In genomic region chr1:227697321-227697864, GRCh38 we compare ENCODE assay signal across 28 cellular contexts. TPM values are rescaled to one million over a fixed set of nuclear protein-coding genes. Genes with fewer than 3 reads are reported as not detected.
DNase-seq lines count a peak whose midpoint lies in the region; ATAC-seq, FAIRE-seq and TF ChIP-seq lines count a peak whose summit lies in the region.
"Had no signal": no experiment of that assay in that cellular context is flagged by ENCODE, and none has a peak within 500 bp of the region (broad histone marks: within the 10 kb centered on the region; RNA-seq: fewer than 3 reads in every experiment).

No MANE protein-coding gene starts in this region.

- H3K23me2 ChIP-seq in H1 (ENCODE audit: low read depth, low read length) = no peaks in the 10 kb centered on the region
- no peaks in the 10 kb centered on the region for H3K23me2 ChIP-seq in H9 (ENCODE audit: insufficient read length, low read depth, low read length, poor library complexity, severe bottlenecking)

- no peak overlapping the region for H3K9ac ChIP-seq in HCT116 (ENCODE audit: low read length)
- no peak overlapping the region for H3K9ac ChIP-seq in GM12878 (ENCODE audit: control insufficient read depth, insufficient read depth, low read length)
- H3K9ac ChIP-seq in H1 (replicated peaks in 1 of 4; ENCODE audit: extremely low read depth in 1 of 4, low read depth in 3 of 4, low read length in 3 of 4) = no peak overlapping the region
- no peak overlapping the region for H3K9ac ChIP-seq in H9 (ENCODE audit: extremely low read depth, insufficient read length, low read length)
- H3K9ac ChIP-seq: BLaER1 had no signal

- TF ChIP-seq EP300 in GM12878 (IDR thresholded peaks at IDR 0.05; ENCODE audit: borderline replicate concordance in 1 of 2, control insufficient read depth in 1 of 2, low read depth in 2 of 2, low read length in 2 of 2) = no peak
- no peak for TF ChIP-seq EP300 in H1 (IDR thresholded peaks at IDR 0.05; ENCODE audit: borderline replicate concordance in 1 of 2, low read depth in 2 of 2, low read length in 2 of 2)

- no peak for DNase-seq in HCT116 (ENCODE audit: low read depth, low spot score)
- DNase-seq in GM12878 (ENCODE audit: low read depth, low spot score) = no peak
- no peak for DNase-seq in H1 (ENCODE audit: low read depth in 1 of 2, low spot score in 2 of 2)
- DNase-seq in natural killer cell treated with Interleukin-12 subunit alpha and Interleukin-12 subunit beta and Interleukin-15 and Interleukin-18, amount 100 ng/mL, for 72 hours (ENCODE audit: low spot score) = no peak
- no peak for DNase-seq in activated naive CD4-positive, alpha-beta T cell treated with anti-CD3 and anti-CD28 coated beads, Interleukin-2, amount 10 ng/mL, durations not matched to agents 7 days and 5 days
- DNase-seq in H9 = no peak
- DNase-seq in stimulated activated naive B cell treated with anti-CD40 and anti-IgM and Interleukin-4, amounts not matched to agents 10 μg/mL and 1 μg/mL and 100 μg/mL, for 72 hours = no peak
- DNase-seq: 8988T; ACHN; BE2C; C1 segment of cervical spinal cord; CD4-positive, alpha-beta memory T cell; CD4-positive, CD25-positive, alpha-beta regulatory T cell; CD8-positive, alpha-beta memory T cell; COR-L47; DMS 273 treated with DMSO at 0.1 percent for 48 hours; DMS153; DMS53; DMS79; DND-41; EL; GDM1 had no signal

- TF ChIP-seq POLR2A in HCT116 (IDR thresholded peaks at IDR 0.05; ENCODE audit: borderline replicate concordance, extremely low read depth, insufficient read depth, insufficient read length) = no peak
- no peak for TF ChIP-seq POLR2A in GM12878 (IDR thresholded peaks at IDR 0.05; ENCODE audit: low read depth, low read length)
- TF ChIP-seq POLR2A in H1 (IDR thresholded peaks at IDR 0.05; ENCODE audit: control extremely low read depth in 1 of 2, low read depth in 2 of 2, low read length in 2 of 2) = no peak

- no peak overlapping the region for H3K23ac ChIP-seq in H1 (ENCODE audit: insufficient read length)
- no peak overlapping the region for H3K23ac ChIP-seq in H9 (ENCODE audit: insufficient read length, low read depth, low read length)

- H3K27ac Mint-ChIP-seq in natural killer cell treated with Interleukin-12 subunit alpha and Interleukin-12 subunit beta and Interleukin-15 and Interleukin-18, amount 100 ng/mL, for 72 hours = no peak overlapping the region
- H3K27ac Mint-ChIP-seq in activated naive CD4-positive, alpha-beta T cell treated with anti-CD3 and anti-CD28 coated beads, Interleukin-2, amount 10 ng/mL, durations not matched to agents 7 days and 5 days = no peak overlapping the region
- H3K27ac Mint-ChIP-seq in H9 = no peak overlapping the region
- H3K27ac Mint-ChIP-seq in stimulated activated naive B cell treated with anti-CD40 and anti-IgM and Interleukin-4, amounts not matched to agents 10 μg/mL and 1 μg/mL and 100 μg/mL, for 72 hours = no peak overlapping the region
- H3K27ac Mint-ChIP-seq: CD14-positive monocyte; CD4-positive, alpha-beta memory T cell; CD4-positive, CD25-positive, alpha-beta regulatory T cell; CD8-positive, alpha-beta memory T cell had no signal

- H2BK5ac ChIP-seq in H1 (ENCODE audit: low read depth, low read length) = no peak overlapping the region
- H2BK5ac ChIP-seq in H9 (ENCODE audit: insufficient read length, low read length) = no peak overlapping the region

- H3K56ac ChIP-seq in H1 (replicated peaks; ENCODE audit: insufficient read length, low read depth, low read length) (no peak overlapping the region), H9 (ENCODE audit: insufficient read length, low read depth, low read length) (no peak overlapping the region)

- peaks cover 30% of the 10 kb centered on the region for H3K9me3 Mint-ChIP-seq in natural killer cell treated with Interleukin-12 subunit alpha and Interleukin-12 subunit beta and Interleukin-15 and Interleukin-18, amount 100 ng/mL, for 72 hours
- H3K9me3 Mint-ChIP-seq in activated naive CD4-positive, alpha-beta T cell treated with anti-CD3 and anti-CD28 coated beads, Interleukin-2, amount 10 ng/mL, durations not matched to agents 7 days and 5 days = peaks cover 36% of the 10 kb centered on the region
- peaks cover 69 to 70% of the 10 kb centered on the region in 2 experiments for H3K9me3 Mint-ChIP-seq in H9
- peaks cover 50 to 67% of the 10 kb centered on the region in 2 donors for H3K9me3 Mint-ChIP-seq in stimulated activated naive B cell treated with anti-CD40 and anti-IgM and Interleukin-4, amounts not matched to agents 10 μg/mL and 1 μg/mL and 100 μg/mL, for 72 hours

- intact Hi-C loops in HCT116 (cut with micrococcal nuclease) = loop anchor here (10.0 kb wide), 1 partner anchor 113 kb away; no protein-coding TSS in a partner anchor
- intact Hi-C loops in GM12878 (cut with micrococcal nuclease; ENCODE audit: unreplicated experiment) = no loop called here

- H3K9me2 ChIP-seq in HCT116 (ENCODE audit: insufficient read depth) = no peaks in the 10 kb centered on the region

- no peaks in the 10 kb centered on the region for H3K4me1 Mint-ChIP-seq in natural killer cell treated with Interleukin-12 subunit alpha and Interleukin-12 subunit beta and Interleukin-15 and Interleukin-18, amount 100 ng/mL, for 72 hours (ENCODE audit: low read depth in 2 of 2)
- H3K4me1 Mint-ChIP-seq in activated naive CD4-positive, alpha-beta T cell treated with anti-CD3 and anti-CD28 coated beads, Interleukin-2, amount 10 ng/mL, durations not matched to agents 7 days and 5 days = no peaks in the 10 kb centered on the region
- H3K4me1 Mint-ChIP-seq in H9 = no peaks in the 10 kb centered on the region
- no peaks in the 10 kb centered on the region for H3K4me1 Mint-ChIP-seq in stimulated activated naive B cell treated with anti-CD40 and anti-IgM and Interleukin-4, amounts not matched to agents 10 μg/mL and 1 μg/mL and 100 μg/mL, for 72 hours
- H3K4me1 Mint-ChIP-seq: CD14-positive monocyte; CD4-positive, alpha-beta memory T cell; CD4-positive, CD25-positive, alpha-beta regulatory T cell; CD8-positive, alpha-beta memory T cell had no signal

- H3K27ac ChIP-seq in HCT116 (ENCODE audit: low read depth, low read length) (no peak overlapping the region), HEK293 (ENCODE audit: extremely low read depth, low read depth, low read length) (no peak overlapping the region), GM12878 (ENCODE audit: control insufficient read depth, insufficient read depth) (no peak overlapping the region), H1 (ENCODE audit: low read depth, low read length) (no peak overlapping the region), H9 (ENCODE audit: insufficient read length, low read depth, low read length) (no peak overlapping the region)
- H3K27ac ChIP-seq: BLaER1 had no signal

- H3K9me3 ChIP-seq in HCT116 (ENCODE audit: control insufficient read depth in 1 of 2, insufficient read depth in 1 of 2, low read depth in 1 of 2, low read length in 2 of 2) (peaks cover 11 to 13% of the 10 kb centered on the region in 2 experiments; a peak in 2 of 4 replicates), HEK293 (ENCODE audit: control insufficient read depth, insufficient read depth, low read depth, low read length) (peaks cover 8% of the 10 kb centered on the region), GM12878 (replicated peaks; ENCODE audit: control insufficient read depth, insufficient read depth, low read length) (peaks cover 3% of the 10 kb centered on the region; the same call in 2 of the 3 replicates), H1 (ENCODE audit: insufficient read depth in 2 of 2, low read depth in 1 of 2, low read length in 1 of 2) (peaks cover 29 to 41% of the 10 kb centered on the region in 2 experiments), H9 (ENCODE audit: control insufficient read depth, low read depth, low read length) (peaks cover 41% of the 10 kb centered on the region)
- H3K9me3 ChIP-seq: BE2C had no signal

- H2AFZ ChIP-seq in HCT116 (ENCODE audit: low read depth, low read length, poor library complexity, severe bottlenecking) (no peak overlapping the region), GM12878 (ENCODE audit: control insufficient read depth, low read depth, low read length) (no peak overlapping the region), H1 (ENCODE audit: low read length) (no peak overlapping the region), H9 (ENCODE audit: low read length) (no peak overlapping the region)

- POLR2A ChIA-PET in HCT116 (lab: Charles Lee) = no interaction called here
- POLR2A ChIA-PET in HEK293 (lab: Yijun Ruan, JAX) = no interaction called here
- POLR2A ChIA-PET in GM12878 (lab: Charles Lee) = no interaction called here
- POLR2A ChIA-PET in H1 (lab: Charles Lee; ENCODE audit: partially characterized antibody) = no interaction called here

- H4K5ac ChIP-seq in H1 (ENCODE audit: insufficient read length, low read depth, low read length) = no peak overlapping the region
- no peak overlapping the region for H4K5ac ChIP-seq in H9 (ENCODE audit: insufficient read length, low read depth, low read length)

- SMC1A ChIA-PET in GM12878 (lab: Charles Lee; ENCODE audit: uncharacterized antibody, unreplicated experiment) = no interaction called here

- H4K20me1 ChIP-seq in HCT116 (ENCODE audit: insufficient read depth) = no peaks in the 10 kb centered on the region
- no peaks in the 10 kb centered on the region for H4K20me1 ChIP-seq in GM12878 (ENCODE audit: control insufficient read depth, insufficient read depth)
- H4K20me1 ChIP-seq in H1 (replicated peaks in 1 of 2; ENCODE audit: control insufficient read depth in 1 of 2, insufficient read depth in 2 of 2, low read length in 2 of 2) = no peaks in the 10 kb centered on the region
- H4K20me1 ChIP-seq in H9 (ENCODE audit: control insufficient read depth, insufficient read depth, insufficient read length) = no peaks in the 10 kb centered on the region
- H4K20me1 ChIP-seq: BLaER1 had no signal

- H3K4me1 ChIP-seq in HCT116 (ENCODE audit: control insufficient read depth in 1 of 2, insufficient read depth in 2 of 2, low read length in 2 of 2) = no peaks in the 10 kb centered on the region
- no peaks in the 10 kb centered on the region for H3K4me1 ChIP-seq in HEK293 (ENCODE audit: control insufficient read depth, insufficient read depth, low read length)
- H3K4me1 ChIP-seq in GM12878 (ENCODE audit: control insufficient read depth, insufficient read depth, low read length) = no peaks in the 10 kb centered on the region
- no peaks in the 10 kb centered on the region for H3K4me1 ChIP-seq in H1 (replicated peaks in 1 of 4; ENCODE audit: control insufficient read depth in 3 of 4, insufficient read depth in 4 of 4, low read length in 3 of 4)
- H3K4me1 ChIP-seq in H9 (ENCODE audit: insufficient read depth, low read length) = no peaks in the 10 kb centered on the region
- H3K4me1 ChIP-seq: BE2C, BLaER1 had no signal

- TF ChIP-seq CTCF in HCT116 (IDR thresholded peaks at IDR 0.05 in 2 of 3, conservative IDR thresholded peaks at IDR 0.05 in 1 of 3; ENCODE audit: borderline replicate concordance in 1 of 3, insufficient read depth in 1 of 3, low read depth in 2 of 3, low read length in 2 of 3) (no peak), HEK293 (tag by site-specific recombination; IDR thresholded peaks at IDR 0.05) (no peak), GM12878 (IDR thresholded peaks at IDR 0.05 in 2 of 3, conservative IDR thresholded peaks at IDR 0.05 in 1 of 3; ENCODE audit: control insufficient read depth in 2 of 3, extremely low read depth in 1 of 3, insufficient read depth in 1 of 3, low read depth in 3 of 3, low read length in 3 of 3) (no peak), H1 (IDR thresholded peaks at IDR 0.05; ENCODE audit: control extremely low read depth in 1 of 3, insufficient read depth in 1 of 3, low read depth in 1 of 3, low read length in 3 of 3) (no peak), H9 (conservative IDR thresholded peaks at IDR 0.05) (no peak)

- H3K4me2 ChIP-seq in HCT116 (ENCODE audit: low read length) (no peak overlapping the region), GM12878 (ENCODE audit: control insufficient read depth, insufficient read depth) (no peak overlapping the region), H1 (ENCODE audit: insufficient read depth in 1 of 2, low read depth in 2 of 2, low read length in 2 of 2) (no peak overlapping the region), H9 (ENCODE audit: insufficient read depth, insufficient read length, low read length) (no peak overlapping the region)
- H3K4me2 ChIP-seq: BLaER1 had no signal

- WGBS in GM12878 (ENCODE audit: insufficient coverage, insufficient replicate concordance, low lambda C conversion rate, missing lambda C conversion rate) = 37% methylated on average over 3 of the region's 3 CpGs
- 92% methylated on average over 3 of the region's 3 CpGs; no CpG with 5 or more reads in 1 of the 2 experiments for WGBS in H1 (ENCODE audit: extremely low coverage in 1 of 2, insufficient coverage in 1 of 2, insufficient read length in 1 of 2, insufficient replicate concordance in 2 of 2, low coverage in 1 of 2, low lambda C conversion rate in 2 of 2, missing lambda C conversion rate in 1 of 2), 2 experiments
- no CpG with 5 or more reads among the region's 3 CpGs for WGBS in H9 (ENCODE audit: extremely low coverage, insufficient read length, low lambda C conversion rate)

- H3K4ac ChIP-seq in H1 (replicated peaks; ENCODE audit: insufficient read length, low read depth, low read length) (no peak overlapping the region), H9 (ENCODE audit: low read depth, low read length) (no peak overlapping the region)

- H4K8ac ChIP-seq in H1 (ENCODE audit: extremely low read depth, insufficient read depth, low read length) (no peak overlapping the region), H9 (replicated peaks; ENCODE audit: insufficient read length, low read depth, low read length) (no peak overlapping the region)

- H2BK15ac ChIP-seq in H1 (ENCODE audit: low read length) (no peak overlapping the region), H9 (ENCODE audit: low read depth, low read length) (no peak overlapping the region)

- no peak overlapping the region for H3K4me3 ChIP-seq in HCT116 (replicated peaks in 1 of 2; ENCODE audit: low read depth in 1 of 2, low read length in 2 of 2)
- H3K4me3 ChIP-seq in HEK293 (ENCODE audit: low read depth, low read length) = no peak overlapping the region
- H3K4me3 ChIP-seq in GM12878 = no peak overlapping the region
- H3K4me3 ChIP-seq in H1 (ENCODE audit: extremely low read depth in 1 of 4, insufficient read depth in 2 of 4, low read depth in 3 of 4, low read length in 4 of 4) = no peak overlapping the region
- H3K4me3 ChIP-seq: BLaER1 had no signal

- CTCF ChIA-PET in HCT116 (lab: Charles Lee) = no interaction called here
- CTCF ChIA-PET in HEK293 (lab: Yijun Ruan, JAX) = no interaction called here
- CTCF ChIA-PET in GM12878 (lab: Yijun Ruan, JAX) = no interaction called here
- CTCF ChIA-PET in H1 (lab: Charles Lee; ENCODE audit: partially characterized antibody) = no interaction called here
- CTCF ChIA-PET in activated naive CD4-positive, alpha-beta T cell treated with anti-CD3 and anti-CD28 coated beads, Interleukin-2, amount 10 ng/mL, durations not matched to agents 7 days and 5 days (lab: Charles Lee) = no interaction called here

- H3K4me3 Mint-ChIP-seq in natural killer cell treated with Interleukin-12 subunit alpha and Interleukin-12 subunit beta and Interleukin-15 and Interleukin-18, amount 100 ng/mL, for 72 hours = no peak overlapping the region
- no peak overlapping the region for H3K4me3 Mint-ChIP-seq in activated naive CD4-positive, alpha-beta T cell treated with anti-CD3 and anti-CD28 coated beads, Interleukin-2, amount 10 ng/mL, durations not matched to agents 7 days and 5 days
- no peak overlapping the region for H3K4me3 Mint-ChIP-seq in H9
- no peak overlapping the region for H3K4me3 Mint-ChIP-seq in stimulated activated naive B cell treated with anti-CD40 and anti-IgM and Interleukin-4, amounts not matched to agents 10 μg/mL and 1 μg/mL and 100 μg/mL, for 72 hours
- H3K4me3 Mint-ChIP-seq: CD14-positive monocyte; CD4-positive, alpha-beta memory T cell; CD4-positive, CD25-positive, alpha-beta regulatory T cell; CD8-positive, alpha-beta memory T cell had no signal

- TF ChIP-seq RAD21 in HCT116 (IDR thresholded peaks at IDR 0.05; ENCODE audit: low read depth) (no peak), GM12878 (IDR thresholded peaks at IDR 0.05; ENCODE audit: insufficient read depth, low read depth, low read length) (no peak), H1 (IDR thresholded peaks at IDR 0.05 in 1 of 2, conservative IDR thresholded peaks at IDR 0.05 in 1 of 2; ENCODE audit: low read depth in 2 of 2, low read length in 2 of 2) (no peak)

- no peak overlapping the region for H2BK12ac ChIP-seq in H1 (ENCODE audit: low read depth, low read length)
- no peak overlapping the region for H2BK12ac ChIP-seq in H9 (ENCODE audit: insufficient read length, low read depth, low read length)

- BruUV-seq in HCT116 (replicated peaks; lab: Mats Ljungman, UMichigan) (no TSS peak), GM12878 (replicated peaks; lab: Mats Ljungman, UMichigan) (no TSS peak)

- H3K27me3 Mint-ChIP-seq in natural killer cell treated with Interleukin-12 subunit alpha and Interleukin-12 subunit beta and Interleukin-15 and Interleukin-18, amount 100 ng/mL, for 72 hours = no peaks in the 10 kb centered on the region
- peaks cover 5% of the 10 kb centered on the region for H3K27me3 Mint-ChIP-seq in activated naive CD4-positive, alpha-beta T cell treated with anti-CD3 and anti-CD28 coated beads, Interleukin-2, amount 10 ng/mL, durations not matched to agents 7 days and 5 days
- peaks cover 10% of the 10 kb centered on the region for H3K27me3 Mint-ChIP-seq in H9 (ENCODE audit: low read depth)
- peaks cover 12 to 17% of the 10 kb centered on the region in 2 donors for H3K27me3 Mint-ChIP-seq in stimulated activated naive B cell treated with anti-CD40 and anti-IgM and Interleukin-4, amounts not matched to agents 10 μg/mL and 1 μg/mL and 100 μg/mL, for 72 hours
- H3K27me3 Mint-ChIP-seq: CD4-positive, CD25-positive, alpha-beta regulatory T cell had no signal

- H2BK20ac ChIP-seq in H1 (ENCODE audit: low read length) (no peak overlapping the region), H9 (ENCODE audit: low read depth, low read length, poor library complexity, severe bottlenecking) (no peak overlapping the region)

- H3K18ac ChIP-seq in H1 (ENCODE audit: extremely low read depth, low read length) (no peak overlapping the region), H9 (ENCODE audit: insufficient read length, low read depth, low read length) (no peak overlapping the region)

- H3K36me3 ChIP-seq in HCT116 (ENCODE audit: control insufficient read depth in 1 of 2, insufficient read depth in 2 of 2, low read length in 2 of 2) (no peaks in the 10 kb centered on the region), HEK293 (ENCODE audit: control insufficient read depth in 2 of 2, insufficient read depth in 1 of 2, low read length in 2 of 2) (no peaks in the 10 kb centered on the region), GM12878 (ENCODE audit: control insufficient read depth in 2 of 2, insufficient read depth in 2 of 2, low read length in 1 of 2) (no peaks in the 10 kb centered on the region), H1 (ENCODE audit: control insufficient read depth in 2 of 4, insufficient read depth in 4 of 4, low read length in 3 of 4) (no peaks in the 10 kb centered on the region)
- H3K36me3 ChIP-seq: BE2C, BLaER1 had no signal

- H4K91ac ChIP-seq in H1 (replicated peaks; ENCODE audit: insufficient read length, low read length) = no peak overlapping the region
- no peak overlapping the region for H4K91ac ChIP-seq in H9 (ENCODE audit: insufficient read length, low read depth, low read length)

- H2AK5ac ChIP-seq in H1 (ENCODE audit: low read depth, low read length) (no peak overlapping the region), H9 (ENCODE audit: insufficient read length, low read length) (no peak overlapping the region)

- in situ Hi-C loops in GM12878 (cut with MboI) = no loop called here

- RAD21 ChIA-PET in HCT116 (lab: Charles Lee; ENCODE audit: low non-redundant PET in 1 of 2, low total read pairs in 2 of 2, uncharacterized antibody in 2 of 2, unreplicated experiment in 2 of 2) (no interaction called here), GM12878 (lab: Charles Lee; ENCODE audit: unreplicated experiment) (no interaction called here)

- H3K27me3 ChIP-seq in HCT116 (ENCODE audit: insufficient read depth, low read length) (no peaks in the 10 kb centered on the region), GM12878 (replicated peaks in 1 of 2; ENCODE audit: control insufficient read depth in 2 of 2, insufficient read depth in 2 of 2, low read length in 1 of 2) (no peaks in the 10 kb centered on the region), H1 (replicated peaks in 1 of 4; ENCODE audit: control insufficient read depth in 3 of 4, extremely low read depth in 1 of 4, insufficient read depth in 3 of 4, low read length in 3 of 4) (no peaks in the 10 kb centered on the region), H9 (ENCODE audit: insufficient read depth, low read length) (no peaks in the 10 kb centered on the region)
- H3K27me3 ChIP-seq: BE2C, BLaER1 had no signal

- no peaks in the 10 kb centered on the region for H3K79me2 ChIP-seq in HCT116 (ENCODE audit: insufficient read depth, low read length)
- no peaks in the 10 kb centered on the region for H3K79me2 ChIP-seq in GM12878 (ENCODE audit: control insufficient read depth, insufficient read depth, low read length)
- H3K79me2 ChIP-seq in H1 (ENCODE audit: control insufficient read depth in 1 of 2, insufficient read depth in 2 of 2, low read length in 2 of 2) = no peaks in the 10 kb centered on the region
- H3K79me2 ChIP-seq in H9 (ENCODE audit: insufficient read depth, low read length) = no peaks in the 10 kb centered on the region

- ATAC-seq in HCT116 (no peak), GM12878 (no peak)
- ATAC-seq in natural killer cell treated with Interleukin-12 subunit alpha and Interleukin-12 subunit beta and Interleukin-15 and Interleukin-18, amount 100 ng/mL, for 72 hours = no peak
- no peak for ATAC-seq in stimulated activated naive B cell treated with anti-CD40 and anti-IgM and Interleukin-4, amounts not matched to agents 10 μg/mL and 1 μg/mL and 100 μg/mL, for 72 hours (replicated peaks)

- H2BK120ac ChIP-seq in H1 (replicated peaks; ENCODE audit: low read depth, low read length) = no peak overlapping the region
- H2BK120ac ChIP-seq in H9 (ENCODE audit: low read depth, low read length, poor library complexity, severe bottlenecking) = no peak overlapping the region

- no peak overlapping the region for H3T11ph ChIP-seq in H9 (ENCODE audit: low read length)

- no peaks in the 10 kb centered on the region for H3K79me1 ChIP-seq in H1 (ENCODE audit: low read depth, low read length)
- no peaks in the 10 kb centered on the region for H3K79me1 ChIP-seq in H9 (ENCODE audit: insufficient read depth, low read depth, low read length, poor library complexity, severe bottlenecking)

- peaks cover 52% of the 10 kb centered on the region for H3K36me3 Mint-ChIP-seq in natural killer cell treated with Interleukin-12 subunit alpha and Interleukin-12 subunit beta and Interleukin-15 and Interleukin-18, amount 100 ng/mL, for 72 hours
- peaks cover 1% of the 10 kb centered on the region for H3K36me3 Mint-ChIP-seq in activated naive CD4-positive, alpha-beta T cell treated with anti-CD3 and anti-CD28 coated beads, Interleukin-2, amount 10 ng/mL, durations not matched to agents 7 days and 5 days
- H3K36me3 Mint-ChIP-seq in H9 (ENCODE audit: insufficient read depth in 1 of 3, low read depth in 3 of 3) = peaks cover 3 to 17% (median 4%) of the 10 kb centered on the region in 3 experiments; a peak in 5 of 7 replicates
- H3K36me3 Mint-ChIP-seq in stimulated activated naive B cell treated with anti-CD40 and anti-IgM and Interleukin-4, amounts not matched to agents 10 μg/mL and 1 μg/mL and 100 μg/mL, for 72 hours = peaks cover 7 to 27% of the 10 kb centered on the region in 2 donors
- H3K36me3 Mint-ChIP-seq: CD14-positive monocyte had no signal

- no peak for FAIRE-seq in GM12878 (lab: Jason Lieb, UNC)
- no peak for FAIRE-seq in H1 (lab: Jason Lieb, UNC)
- FAIRE-seq: A204.1, GM12891, GM19239 had no signal

- no peak overlapping the region for H3K14ac ChIP-seq in H1 (ENCODE audit: insufficient read length)
- no peak overlapping the region for H3K14ac ChIP-seq in H9 (ENCODE audit: insufficient read depth, low read length)

RNA-seq across cellular contexts. Expression of gene JMJD4, which starts 37.7 kb away (rescaled TPM):
- total RNA-seq in HCT116 (2021; ENCODE audit: unreplicated experiment) (14.3 TPM), GM12878 (2014; rRNA removed) (34.8 and 37.1 TPM in 2 replicates), GM12878 (2014; rRNA removed; fragmentation: Illumina TruSeq; extraction: Trizol) (15.9 and 17.6 TPM in 2 replicates), GM12878 (2021) (24.2 and 30.0 TPM in 2 replicates), H9 (2021) (24.4 and 26.0 TPM in 2 replicates)
- 10.8 and 11.1 TPM in 2 replicates for polyA plus RNA-seq in HCT116 (2012)
- 61.0 and 62.5 TPM in 2 replicates for total RNA-seq in GM12878 (2013; cell fraction: nucleolus; rRNA removed)
- polyA plus RNA-seq in GM12878 (2011; ENCODE audit: low read depth) = 4.3 TPM
- polyA plus RNA-seq in GM12878 (2011; rRNA removed) (7.1 and 12.2 TPM in 2 replicates), GM12878 (2014; fragmentation: Illumina TruSeq; extraction: Trizol) (5.3 and 10.4 TPM in 2 replicates), GM12878 (2014; fragmentation: Nextera tagmentation; extraction: Ambion mirVana) (1 to 10 TPM in 1 of 2 experiments, under 1 TPM in 1; 0.89 to 3.5 TPM), GM12878 (2014; rRNA removed) (19.3 and 24.5 TPM in 2 replicates), GM12878 (2016; fragmentation: Nextera tagmentation; extraction: Ambion mirVana) (10 to 100 TPM; 33.0 to 38.3 TPM), H1 (2011; rRNA removed) (23.3 and 34.0 TPM in 2 replicates)
- polyA plus RNA-seq in GM12878 (2011; cell fraction: cytosol; rRNA removed) = 16.0 and 18.0 TPM in 2 replicates
- 40.7 and 47.0 TPM in 2 replicates for polyA plus RNA-seq in GM12878 (2011; cell fraction: nucleus; rRNA removed)
- polyA plus RNA-seq in GM12878 (2012) = 9.4 and 12.9 TPM in 2 replicates
- 27.6 and 45.7 TPM in 2 replicates for polyA minus RNA-seq in GM12878 (2011; rRNA and poly(A)+ RNA removed)
- polyA minus RNA-seq in GM12878 (2011; cell fraction: cytosol; rRNA and poly(A)+ RNA removed) = 8.2 and 9.9 TPM in 2 replicates
- 63.5 and 92.1 TPM in 2 replicates for polyA minus RNA-seq in GM12878 (2011; cell fraction: nucleus; rRNA and poly(A)+ RNA removed)
- total RNA-seq in H1 (2021; fragmentation: NEBNext Ultra II Directional; extraction: Animal tissue kit (Norgen Biotek cat#: 25700)) = 13.0 and 13.2 TPM in 2 replicates
- 16.8 TPM for polyA plus RNA-seq in H1 (2011; cell fraction: cytosol; rRNA removed)
- polyA plus RNA-seq in H1 (2011; cell fraction: nucleus; rRNA removed) = 32.3 TPM
- 7.5 to 14.7 TPM (median 13.9 TPM) in 4 replicates for polyA plus RNA-seq in H1 (2012, experiment 1 of 2)
- 14.4 TPM for polyA plus RNA-seq in H1 (2012, experiment 2 of 2)
- 6.7 TPM for polyA plus RNA-seq in H1 (2013, experiment 1 of 2)
- 6.6 TPM for polyA plus RNA-seq in H1 (2013, experiment 2 of 2)
- 28.2 and 34.3 TPM in 2 replicates for polyA minus RNA-seq in H1 (2011; rRNA and poly(A)+ RNA removed)
- 14.8 TPM for polyA minus RNA-seq in H1 (2011; cell fraction: cytosol; rRNA and poly(A)+ RNA removed)
- 83.8 TPM for polyA minus RNA-seq in H1 (2011; cell fraction: nucleus; rRNA and poly(A)+ RNA removed)
- 10 to 100 TPM; 17.3 to 34.0 TPM for total RNA-seq in natural killer cell treated with Interleukin-12 subunit alpha and Interleukin-12 subunit beta and Interleukin-15 and Interleukin-18, amount 100 ng/mL, for 72 hours

RNA-seq across cellular contexts. Expression of gene SNAP47, which starts 37.8 kb away (rescaled TPM):
- total RNA-seq in HCT116 (2021; ENCODE audit: unreplicated experiment) (37.9 TPM), GM12878 (2014; rRNA removed) (35.6 and 36.9 TPM in 2 replicates), GM12878 (2014; rRNA removed; fragmentation: Illumina TruSeq; extraction: Trizol) (22.3 and 23.3 TPM in 2 replicates), GM12878 (2021) (28.1 and 28.2 TPM in 2 replicates), H9 (2021) (44.1 TPM in 2 replicates)
- 30.3 and 31.9 TPM in 2 replicates for polyA plus RNA-seq in HCT116 (2012)
- total RNA-seq in GM12878 (2013; cell fraction: nucleolus; rRNA removed) = 52.2 and 55.8 TPM in 2 replicates
- 18.4 TPM for polyA plus RNA-seq in GM12878 (2011; ENCODE audit: low read depth)
- polyA plus RNA-seq in GM12878 (2011; rRNA removed) (23.4 and 27.1 TPM in 2 replicates), GM12878 (2014; fragmentation: Illumina TruSeq; extraction: Trizol) (20.6 and 21.4 TPM in 2 replicates), GM12878 (2014; fragmentation: Nextera tagmentation; extraction: Ambion mirVana) (1 to 10 TPM; 1.3 to 3.5 TPM), GM12878 (2014; rRNA removed) (23.2 and 24.4 TPM in 2 replicates), GM12878 (2016; fragmentation: Nextera tagmentation; extraction: Ambion mirVana) (10 to 100 TPM; 37.6 to 39.6 TPM), H1 (2011; rRNA removed) (37.6 and 50.6 TPM in 2 replicates)
- 31.8 and 34.3 TPM in 2 replicates for polyA plus RNA-seq in GM12878 (2011; cell fraction: cytosol; rRNA removed)
- polyA plus RNA-seq in GM12878 (2011; cell fraction: nucleus; rRNA removed) = 32.7 and 41.3 TPM in 2 replicates
- 18.0 and 23.5 TPM in 2 replicates for polyA plus RNA-seq in GM12878 (2012)
- 23.9 and 33.6 TPM in 2 replicates for polyA minus RNA-seq in GM12878 (2011; rRNA and poly(A)+ RNA removed)
- polyA minus RNA-seq in GM12878 (2011; cell fraction: cytosol; rRNA and poly(A)+ RNA removed) = 7.1 and 9.3 TPM in 2 replicates
- polyA minus RNA-seq in GM12878 (2011; cell fraction: nucleus; rRNA and poly(A)+ RNA removed) = 27.2 and 38.2 TPM in 2 replicates
- total RNA-seq in H1 (2021; fragmentation: NEBNext Ultra II Directional; extraction: Animal tissue kit (Norgen Biotek cat#: 25700)) = 34.5 and 42.2 TPM in 2 replicates
- 49.1 TPM for polyA plus RNA-seq in H1 (2011; cell fraction: cytosol; rRNA removed)
- polyA plus RNA-seq in H1 (2011; cell fraction: nucleus; rRNA removed) = 50.5 TPM
- 35.1 to 40.8 TPM (median 39.9 TPM) in 4 replicates for polyA plus RNA-seq in H1 (2012, experiment 1 of 2)
- polyA plus RNA-seq in H1 (2012, experiment 2 of 2) = 46.2 TPM
- polyA plus RNA-seq in H1 (2013, experiment 1 of 2) = 20.2 TPM
- polyA plus RNA-seq in H1 (2013, experiment 2 of 2) = 20.5 TPM
- polyA minus RNA-seq in H1 (2011; rRNA and poly(A)+ RNA removed) = 38.0 and 45.5 TPM in 2 replicates
- 21.7 TPM for polyA minus RNA-seq in H1 (2011; cell fraction: cytosol; rRNA and poly(A)+ RNA removed)
- 58.7 TPM for polyA minus RNA-seq in H1 (2011; cell fraction: nucleus; rRNA and poly(A)+ RNA removed)
- total RNA-seq in natural killer cell treated with Interleukin-12 subunit alpha and Interleukin-12 subunit beta and Interleukin-15 and Interleukin-18, amount 100 ng/mL, for 72 hours = 10 to 100 TPM; 23.5 to 32.5 TPM
